Comparison of ENCODE assay signal across 1 cellular context in the genomic region with DNA sequence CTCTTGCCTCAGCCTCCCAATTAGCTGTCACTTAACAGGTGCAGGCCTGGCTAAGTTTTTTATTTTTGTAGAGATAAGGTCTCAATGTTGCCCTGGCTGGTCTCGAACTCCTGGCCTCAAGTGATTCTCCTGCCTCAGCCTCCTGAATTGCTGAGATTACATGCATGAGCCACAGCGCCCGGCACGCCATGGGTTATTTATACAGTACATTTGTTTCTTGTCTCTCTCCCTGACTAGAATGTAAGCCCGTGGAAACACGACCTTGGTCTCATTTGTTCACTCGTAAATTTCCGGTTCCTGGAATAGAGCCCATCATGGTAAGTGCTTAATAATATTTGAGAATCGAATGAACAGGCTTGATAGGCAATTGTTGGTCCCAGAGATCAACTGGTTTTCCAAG.
TF ChIP-seq lines count a peak whose summit lies in the region.

No MANE protein-coding gene starts in this region.

TF ChIP-seq in SK-N-SH treated with all-trans-retinoic acid at 6 μM for 48 hours, 23 proteins besides CTCF, POLR2A, EP300 and RAD21 (continued from another document):
- TF ChIP-seq, protein P1, sequence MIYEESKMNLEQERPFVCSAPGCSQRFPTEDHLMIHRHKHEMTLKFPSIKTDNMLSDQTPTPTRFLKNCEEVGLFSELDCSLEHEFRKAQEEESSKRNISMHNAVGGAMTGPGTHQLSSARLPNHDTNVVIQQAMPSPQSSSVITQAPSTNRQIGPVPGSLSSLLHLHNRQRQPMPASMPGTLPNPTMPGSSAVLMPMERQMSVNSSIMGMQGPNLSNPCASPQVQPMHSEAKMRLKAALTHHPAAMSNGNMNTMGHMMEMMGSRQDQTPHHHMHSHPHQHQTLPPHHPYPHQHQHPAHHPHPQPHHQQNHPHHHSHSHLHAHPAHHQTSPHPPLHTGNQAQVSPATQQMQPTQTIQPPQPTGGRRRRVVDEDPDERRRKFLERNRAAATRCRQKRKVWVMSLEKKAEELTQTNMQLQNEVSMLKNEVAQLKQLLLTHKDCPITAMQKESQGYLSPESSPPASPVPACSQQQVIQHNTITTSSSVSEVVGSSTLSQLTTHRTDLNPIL (CRISPR knock-in tag; IDR thresholded peaks at IDR 0.05; ENCODE audit: low read depth) = no peak
- TF ChIP-seq TSHZ2 (CRISPR knock-in tag; IDR thresholded peaks at IDR 0.05) = no peak
- TF ChIP-seq ARNTL (CRISPR knock-in tag; IDR thresholded peaks at IDR 0.05; ENCODE audit: borderline replicate concordance, low read depth) = no peak
- no peak for TF ChIP-seq ZNF565 (CRISPR knock-in tag; conservative IDR thresholded peaks at IDR 0.05; ENCODE audit: low read depth)
- no peak for TF ChIP-seq TCF4 (CRISPR knock-in tag; IDR thresholded peaks at IDR 0.05; ENCODE audit: borderline replicate concordance)
- no peak for TF ChIP-seq ZNF8 (CRISPR knock-in tag; IDR thresholded peaks at IDR 0.05)
- TF ChIP-seq, protein P2, sequence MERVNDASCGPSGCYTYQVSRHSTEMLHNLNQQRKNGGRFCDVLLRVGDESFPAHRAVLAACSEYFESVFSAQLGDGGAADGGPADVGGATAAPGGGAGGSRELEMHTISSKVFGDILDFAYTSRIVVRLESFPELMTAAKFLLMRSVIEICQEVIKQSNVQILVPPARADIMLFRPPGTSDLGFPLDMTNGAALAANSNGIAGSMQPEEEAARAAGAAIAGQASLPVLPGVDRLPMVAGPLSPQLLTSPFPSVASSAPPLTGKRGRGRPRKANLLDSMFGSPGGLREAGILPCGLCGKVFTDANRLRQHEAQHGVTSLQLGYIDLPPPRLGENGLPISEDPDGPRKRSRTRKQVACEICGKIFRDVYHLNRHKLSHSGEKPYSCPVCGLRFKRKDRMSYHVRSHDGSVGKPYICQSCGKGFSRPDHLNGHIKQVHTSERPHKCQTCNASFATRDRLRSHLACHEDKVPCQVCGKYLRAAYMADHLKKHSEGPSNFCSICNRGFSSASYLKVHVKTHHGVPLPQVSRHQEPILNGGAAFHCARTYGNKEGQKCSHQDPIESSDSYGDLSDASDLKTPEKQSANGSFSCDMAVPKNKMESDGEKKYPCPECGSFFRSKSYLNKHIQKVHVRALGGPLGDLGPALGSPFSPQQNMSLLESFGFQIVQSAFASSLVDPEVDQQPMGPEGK (CRISPR knock-in tag; IDR thresholded peaks at IDR 0.05; ENCODE audit: borderline replicate concordance) = no peak
- no peak for TF ChIP-seq PPARA (CRISPR knock-in tag; IDR thresholded peaks at IDR 0.05; ENCODE audit: borderline replicate concordance)
